In genomic region chr2:36446258-36446657, GRCh38 we compare ENCODE assay signal across 2 cellular contexts.
TF ChIP-seq lines count a peak whose summit lies in the region.

No MANE protein-coding gene starts in this region.

TF ChIP-seq in GM23338, 12 proteins besides CTCF, POLR2A, EP300 and RAD21:
- TF ChIP-seq ZNF114 (CRISPR knock-in tag; IDR thresholded peaks at IDR 0.05) (no peak), ZNF462 (CRISPR knock-in tag; IDR thresholded peaks at IDR 0.05) (no peak), STAT1 (IDR thresholded peaks at IDR 0.05; ENCODE audit: unreplicated experiment) (no peak), EZH2 (IDR thresholded peaks at IDR 0.05; ENCODE audit: low read depth, unreplicated experiment) (no peak), JUNB (IDR thresholded peaks at IDR 0.05; ENCODE audit: unreplicated experiment) (no peak), POLR2AphosphoS5 (IDR thresholded peaks at IDR 0.05; ENCODE audit: low read depth) (no peak), EZH2phosphoT487 (IDR thresholded peaks at IDR 0.05; ENCODE audit: unreplicated experiment) (no peak), ZNF331 (CRISPR knock-in tag; IDR thresholded peaks at IDR 0.05; ENCODE audit: low read depth) (no peak), NANOG (IDR thresholded peaks at IDR 0.05; ENCODE audit: borderline replicate concordance) (no peak), CREB1 (CRISPR knock-in tag; IDR thresholded peaks at IDR 0.05; ENCODE audit: low read depth) (no peak)
- TF ChIP-seq, protein P1, sequence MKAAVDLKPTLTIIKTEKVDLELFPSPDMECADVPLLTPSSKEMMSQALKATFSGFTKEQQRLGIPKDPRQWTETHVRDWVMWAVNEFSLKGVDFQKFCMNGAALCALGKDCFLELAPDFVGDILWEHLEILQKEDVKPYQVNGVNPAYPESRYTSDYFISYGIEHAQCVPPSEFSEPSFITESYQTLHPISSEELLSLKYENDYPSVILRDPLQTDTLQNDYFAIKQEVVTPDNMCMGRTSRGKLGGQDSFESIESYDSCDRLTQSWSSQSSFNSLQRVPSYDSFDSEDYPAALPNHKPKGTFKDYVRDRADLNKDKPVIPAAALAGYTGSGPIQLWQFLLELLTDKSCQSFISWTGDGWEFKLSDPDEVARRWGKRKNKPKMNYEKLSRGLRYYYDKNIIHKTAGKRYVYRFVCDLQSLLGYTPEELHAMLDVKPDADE (IDR thresholded peaks at IDR 0.05), result no peak
- TF ChIP-seq, protein P2, sequence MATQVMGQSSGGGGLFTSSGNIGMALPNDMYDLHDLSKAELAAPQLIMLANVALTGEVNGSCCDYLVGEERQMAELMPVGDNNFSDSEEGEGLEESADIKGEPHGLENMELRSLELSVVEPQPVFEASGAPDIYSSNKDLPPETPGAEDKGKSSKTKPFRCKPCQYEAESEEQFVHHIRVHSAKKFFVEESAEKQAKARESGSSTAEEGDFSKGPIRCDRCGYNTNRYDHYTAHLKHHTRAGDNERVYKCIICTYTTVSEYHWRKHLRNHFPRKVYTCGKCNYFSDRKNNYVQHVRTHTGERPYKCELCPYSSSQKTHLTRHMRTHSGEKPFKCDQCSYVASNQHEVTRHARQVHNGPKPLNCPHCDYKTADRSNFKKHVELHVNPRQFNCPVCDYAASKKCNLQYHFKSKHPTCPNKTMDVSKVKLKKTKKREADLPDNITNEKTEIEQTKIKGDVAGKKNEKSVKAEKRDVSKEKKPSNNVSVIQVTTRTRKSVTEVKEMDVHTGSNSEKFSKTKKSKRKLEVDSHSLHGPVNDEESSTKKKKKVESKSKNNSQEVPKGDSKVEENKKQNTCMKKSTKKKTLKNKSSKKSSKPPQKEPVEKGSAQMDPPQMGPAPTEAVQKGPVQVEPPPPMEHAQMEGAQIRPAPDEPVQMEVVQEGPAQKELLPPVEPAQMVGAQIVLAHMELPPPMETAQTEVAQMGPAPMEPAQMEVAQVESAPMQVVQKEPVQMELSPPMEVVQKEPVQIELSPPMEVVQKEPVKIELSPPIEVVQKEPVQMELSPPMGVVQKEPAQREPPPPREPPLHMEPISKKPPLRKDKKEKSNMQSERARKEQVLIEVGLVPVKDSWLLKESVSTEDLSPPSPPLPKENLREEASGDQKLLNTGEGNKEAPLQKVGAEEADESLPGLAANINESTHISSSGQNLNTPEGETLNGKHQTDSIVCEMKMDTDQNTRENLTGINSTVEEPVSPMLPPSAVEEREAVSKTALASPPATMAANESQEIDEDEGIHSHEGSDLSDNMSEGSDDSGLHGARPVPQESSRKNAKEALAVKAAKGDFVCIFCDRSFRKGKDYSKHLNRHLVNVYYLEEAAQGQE (IDR thresholded peaks at IDR 0.05; ENCODE audit: unreplicated experiment), result no peak

TF ChIP-seq in WTC11, 78 proteins besides CTCF, POLR2A, EP300 and RAD21:
- TF ChIP-seq, protein P3, sequence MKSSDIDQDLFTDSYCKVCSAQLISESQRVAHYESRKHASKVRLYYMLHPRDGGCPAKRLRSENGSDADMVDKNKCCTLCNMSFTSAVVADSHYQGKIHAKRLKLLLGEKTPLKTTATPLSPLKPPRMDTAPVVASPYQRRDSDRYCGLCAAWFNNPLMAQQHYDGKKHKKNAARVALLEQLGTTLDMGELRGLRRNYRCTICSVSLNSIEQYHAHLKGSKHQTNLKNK (CRISPR knock-in tag; IDR thresholded peaks at IDR 0.05), result no peak
- TF ChIP-seq ZNF671 (CRISPR knock-in tag; IDR thresholded peaks at IDR 0.05) (no peak), ZNF121 (CRISPR knock-in tag; IDR thresholded peaks at IDR 0.05) (no peak), JUN (CRISPR knock-in tag; IDR thresholded peaks at IDR 0.05) (no peak), ZNF232 (CRISPR knock-in tag; IDR thresholded peaks at IDR 0.05) (no peak), ZNF263 (CRISPR knock-in tag; IDR thresholded peaks at IDR 0.05; ENCODE audit: low read depth) (no peak), SOX15 (CRISPR knock-in tag; IDR thresholded peaks at IDR 0.05) (no peak), TCF7 (CRISPR knock-in tag; IDR thresholded peaks at IDR 0.05; ENCODE audit: low read depth) (no peak), FOXJ3 (CRISPR knock-in tag; IDR thresholded peaks at IDR 0.05; ENCODE audit: borderline replicate concordance) (no peak)
- TF ChIP-seq, protein P4, sequence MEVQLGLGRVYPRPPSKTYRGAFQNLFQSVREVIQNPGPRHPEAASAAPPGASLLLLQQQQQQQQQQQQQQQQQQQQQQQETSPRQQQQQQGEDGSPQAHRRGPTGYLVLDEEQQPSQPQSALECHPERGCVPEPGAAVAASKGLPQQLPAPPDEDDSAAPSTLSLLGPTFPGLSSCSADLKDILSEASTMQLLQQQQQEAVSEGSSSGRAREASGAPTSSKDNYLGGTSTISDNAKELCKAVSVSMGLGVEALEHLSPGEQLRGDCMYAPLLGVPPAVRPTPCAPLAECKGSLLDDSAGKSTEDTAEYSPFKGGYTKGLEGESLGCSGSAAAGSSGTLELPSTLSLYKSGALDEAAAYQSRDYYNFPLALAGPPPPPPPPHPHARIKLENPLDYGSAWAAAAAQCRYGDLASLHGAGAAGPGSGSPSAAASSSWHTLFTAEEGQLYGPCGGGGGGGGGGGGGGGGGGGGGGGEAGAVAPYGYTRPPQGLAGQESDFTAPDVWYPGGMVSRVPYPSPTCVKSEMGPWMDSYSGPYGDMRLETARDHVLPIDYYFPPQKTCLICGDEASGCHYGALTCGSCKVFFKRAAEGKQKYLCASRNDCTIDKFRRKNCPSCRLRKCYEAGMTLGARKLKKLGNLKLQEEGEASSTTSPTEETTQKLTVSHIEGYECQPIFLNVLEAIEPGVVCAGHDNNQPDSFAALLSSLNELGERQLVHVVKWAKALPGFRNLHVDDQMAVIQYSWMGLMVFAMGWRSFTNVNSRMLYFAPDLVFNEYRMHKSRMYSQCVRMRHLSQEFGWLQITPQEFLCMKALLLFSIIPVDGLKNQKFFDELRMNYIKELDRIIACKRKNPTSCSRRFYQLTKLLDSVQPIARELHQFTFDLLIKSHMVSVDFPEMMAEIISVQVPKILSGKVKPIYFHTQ (CRISPR knock-in tag; IDR thresholded peaks at IDR 0.05), result no peak
- TF ChIP-seq, protein P5, sequence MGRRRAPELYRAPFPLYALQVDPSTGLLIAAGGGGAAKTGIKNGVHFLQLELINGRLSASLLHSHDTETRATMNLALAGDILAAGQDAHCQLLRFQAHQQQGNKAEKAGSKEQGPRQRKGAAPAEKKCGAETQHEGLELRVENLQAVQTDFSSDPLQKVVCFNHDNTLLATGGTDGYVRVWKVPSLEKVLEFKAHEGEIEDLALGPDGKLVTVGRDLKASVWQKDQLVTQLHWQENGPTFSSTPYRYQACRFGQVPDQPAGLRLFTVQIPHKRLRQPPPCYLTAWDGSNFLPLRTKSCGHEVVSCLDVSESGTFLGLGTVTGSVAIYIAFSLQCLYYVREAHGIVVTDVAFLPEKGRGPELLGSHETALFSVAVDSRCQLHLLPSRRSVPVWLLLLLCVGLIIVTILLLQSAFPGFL (CRISPR knock-in tag; IDR thresholded peaks at IDR 0.05; ENCODE audit: borderline replicate concordance), result no peak
